ENCODE assay signal across 9 cellular contexts in genomic region chr18:76487782-76488181, GRCh38. TPM values are rescaled to one million over a fixed set of nuclear protein-coding genes. Genes with fewer than 3 reads are reported as not detected.
DNase-seq lines count a peak whose midpoint lies in the region; ATAC-seq and TF ChIP-seq lines count a peak whose summit lies in the region.
"Had no signal": no experiment of that assay in that cellular context is flagged by ENCODE, and none has a peak within 500 bp of the region (broad histone marks: within the 10 kb centered on the region; RNA-seq: fewer than 3 reads in every experiment).

No MANE protein-coding gene starts in this region.

- peak overlapping the region; percentile 30 for H3K4me3 ChIP-seq in ACC112 (ENCODE audit: low read depth, low read length)
- no peak overlapping the region for H3K4me3 ChIP-seq in WERI-Rb-1 (ENCODE audit: low read depth, low read length)
- no peak overlapping the region for H3K4me3 ChIP-seq in mesendoderm (ENCODE audit: low read length)
- no peak overlapping the region for H3K4me3 ChIP-seq in coronary artery
- H3K4me3 ChIP-seq in aorta (ENCODE audit: low read length in 2 of 2) = no peak overlapping the region

- TF ChIP-seq CTCF in WERI-Rb-1 (IDR thresholded peaks at IDR 0.05; ENCODE audit: low read depth, low read length) = no peak
- no peak for TF ChIP-seq CTCF in coronary artery (IDR thresholded peaks at IDR 0.05)

- intact Hi-C loops in aorta (cut with DNase I) = no loop called here

- no peaks in the 10 kb centered on the region for H3K79me1 ChIP-seq in mesendoderm (ENCODE audit: low read length)

- no peak overlapping the region for H3K4me2 ChIP-seq in mesendoderm (ENCODE audit: low read length)

- H3K4me1 ChIP-seq in ACC112 (ENCODE audit: control insufficient read depth, insufficient read depth, low read length, unreplicated experiment) (peaks cover 25% of the 10 kb centered on the region), mesendoderm (ENCODE audit: control insufficient read depth, low read depth, low read length) (no peaks in the 10 kb centered on the region), aorta (ENCODE audit: control insufficient read depth in 1 of 2, insufficient read depth in 2 of 2, low read length in 2 of 2) (no peaks in the 10 kb centered on the region)

- no peak overlapping the region for H4K5ac ChIP-seq in mesendoderm (ENCODE audit: low read length)

- H3K18ac ChIP-seq in mesendoderm (ENCODE audit: low read length) = no peak overlapping the region

- WGBS in mesendoderm (ENCODE audit: extremely low coverage, insufficient coverage, low lambda C conversion rate) = no CpG with 5 or more reads among the region's 8 CpGs
- WGBS in aorta, 2 donors = 82 to 85% methylated on average over 8 of the region's 8 CpGs

- no peak overlapping the region for H3K9ac ChIP-seq in mesendoderm (ENCODE audit: low read length)

- no peak overlapping the region for H3K23ac ChIP-seq in mesendoderm (ENCODE audit: low read length)

- no peak overlapping the region for H4K8ac ChIP-seq in mesendoderm (ENCODE audit: low read depth, low read length)

- H3K79me2 ChIP-seq in ACC112 (ENCODE audit: control insufficient read depth, insufficient read depth, low read length, unreplicated experiment) (peaks cover 83% of the 10 kb centered on the region), mesendoderm (ENCODE audit: control insufficient read depth, insufficient read depth, low read length) (no peaks in the 10 kb centered on the region)

- ATAC-seq in GM21576 (IDR thresholded peaks at IDR 0.05; ENCODE audit: unreplicated experiment) = no peak
- ATAC-seq in aorta (ENCODE audit: low FRiP score) = no peak

- H2BK120ac ChIP-seq in mesendoderm (ENCODE audit: low read depth, low read length) = no peak overlapping the region

- peak; percentile 13 for DNase-seq in HT1080 (ENCODE audit: low read depth)
- DNase-seq in WERI-Rb-1 = peak; percentile 49
- DNase-seq in mesendoderm = peak; percentile 58
- DNase-seq in NCI-H146 treated with DMSO at 0.1 percent for 48 hours (lab: John Stamatoyannopoulos, UW; ENCODE audit: unreplicated experiment) = no peak
- DNase-seq in coronary artery (ENCODE audit: low spot score) = no peak
- no peak for DNase-seq in aorta
- DNase-seq: NCI-H446 had no signal

- no peak overlapping the region for H3K4ac ChIP-seq in mesendoderm (ENCODE audit: low read depth, low read length)

- H3K27me3 ChIP-seq in ACC112 (ENCODE audit: insufficient read depth, low read length) (no peaks in the 10 kb centered on the region), WERI-Rb-1 (ENCODE audit: insufficient read depth, low read depth, severe bottlenecking) (no peaks in the 10 kb centered on the region), mesendoderm (ENCODE audit: insufficient read depth, low read length, poor library complexity) (peaks cover 5% of the 10 kb centered on the region), aorta (ENCODE audit: control insufficient read depth in 1 of 2, insufficient read depth in 2 of 2, low read length in 1 of 2) (no peaks in the 10 kb centered on the region)

- H3K9me3 ChIP-seq in WERI-Rb-1 (ENCODE audit: severe bottlenecking) = no peaks in the 10 kb centered on the region
- H3K9me3 ChIP-seq in aorta (ENCODE audit: control insufficient read depth, low read length) = no peaks in the 10 kb centered on the region

- H3K27ac ChIP-seq in ACC112 (ENCODE audit: low read depth, low read length) (no peak overlapping the region), WERI-Rb-1 (no peak overlapping the region), mesendoderm (ENCODE audit: low read depth, low read length) (no peak overlapping the region), coronary artery (no peak overlapping the region), aorta (ENCODE audit: low read depth in 1 of 2, low read length in 2 of 2) (no peak overlapping the region)

- H2AK5ac ChIP-seq in mesendoderm (ENCODE audit: low read length) = no peak overlapping the region

- H3K36me3 ChIP-seq in ACC112 (ENCODE audit: insufficient read depth, low read length) (peaks cover 11% of the 10 kb centered on the region; the same call in 1 of the 2 replicates), WERI-Rb-1 (peaks cover 3% of the 10 kb centered on the region), mesendoderm (ENCODE audit: control insufficient read depth, insufficient read depth, low read length) (no peaks in the 10 kb centered on the region), aorta (ENCODE audit: control insufficient read depth in 1 of 2, insufficient read depth in 2 of 2, low read length in 1 of 2) (no peaks in the 10 kb centered on the region)

- no peak overlapping the region for H3K56ac ChIP-seq in mesendoderm (ENCODE audit: low read length)

- H2AFZ ChIP-seq in ACC112 (ENCODE audit: low read length, unreplicated experiment) = no peak overlapping the region

- no peak overlapping the region for H2BK15ac ChIP-seq in mesendoderm (replicated peaks; ENCODE audit: low read depth)

- H2BK5ac ChIP-seq in mesendoderm (ENCODE audit: low read length) = no peak overlapping the region

RNA-seq across cellular contexts. Expression of gene ZNF516, which starts 7.3 kb away (rescaled TPM):
- 4.0 and 5.3 TPM in 2 replicates for total RNA-seq in HT1080 (2014; rRNA removed; shearing (Covaris generic))
- 4.2 and 5.4 TPM in 2 replicates for polyA plus RNA-seq in HT1080 (2015; cell fraction: cytosol; rRNA removed)
- 8.9 and 11.3 TPM in 2 replicates for polyA plus RNA-seq in HT1080 (2015; cell fraction: nucleus; rRNA removed)
- 2.1 TPM for polyA plus RNA-seq in mesendoderm (2013, experiment 1 of 2)
- polyA plus RNA-seq in mesendoderm (2013, experiment 2 of 2) = 2.6 TPM
- 10 to 100 TPM; 26.0 to 55.6 TPM for total RNA-seq in aorta
- polyA plus RNA-seq in aorta = 1 to 10 TPM; 2.0 to 8.1 TPM

Comparison
In these comparisons a context has a peak if more than half of its experiments do, and no peak if none do; other contexts are left out.
1. DNase-seq: peak in HT1080 (single experiment), WERI-Rb-1 (single experiment) and mesendoderm (single experiment); none in NCI-H146 treated with DMSO at 0.1 percent for 48 hours (single experiment), coronary artery (single experiment) and aorta (0 of 2).